Comparison of ENCODE assay signal across 23 cellular contexts in genomic region chr11:32391479-32391878, GRCh38. TPM values are rescaled to one million over a fixed set of nuclear protein-coding genes. Genes with fewer than 3 reads are reported as not detected.
DNase-seq lines count a peak whose midpoint lies in the region; ATAC-seq, FAIRE-seq and TF ChIP-seq lines count a peak whose summit lies in the region.
"Had no signal": no experiment of that assay in that cellular context is flagged by ENCODE, and none has a peak within 500 bp of the region (broad histone marks: within the 10 kb centered on the region; RNA-seq: fewer than 3 reads in every experiment).

No MANE protein-coding gene starts in this region.

- H4K20me1 ChIP-seq in DND-41 (ENCODE audit: insufficient read depth, low read length) (no peaks in the 10 kb centered on the region), astrocyte (ENCODE audit: insufficient read depth, low read length) (no peaks in the 10 kb centered on the region)

- H3K4me3 ChIP-seq in A673 (ENCODE audit: low read depth, low read length, poor library complexity, severe bottlenecking): no peak overlapping the region
- no peak overlapping the region; a peak in 1 of 4 replicates for H3K4me3 ChIP-seq in DND-41 (ENCODE audit: low read depth in 1 of 2, low read length in 2 of 2)
- H3K4me3 ChIP-seq in astrocyte (ENCODE audit: insufficient read depth, low read depth, low read length): no peak overlapping the region
- H3K4me3 ChIP-seq in uterus: no peak overlapping the region
- H3K4me3 ChIP-seq: GM12878, GM23248 had no signal

- H3K27ac ChIP-seq in A673 (ENCODE audit: low read depth, low read length, poor library complexity, severe bottlenecking): peak overlapping the region; percentile 86
- H3K27ac ChIP-seq in DND-41 (ENCODE audit: low read length): peak overlapping the region; percentile 93
- H3K27ac ChIP-seq in astrocyte (ENCODE audit: low read depth, low read length): no peak overlapping the region
- peak overlapping the region; percentile 73 to 80 for H3K27ac ChIP-seq in uterus
- H3K27ac ChIP-seq: 22Rv1, C4-2B, GM23248 had no signal

- H3K9ac ChIP-seq in DND-41 (ENCODE audit: low read depth, low read length) (no peak overlapping the region; the same call in 1 of the 2 replicates), astrocyte (ENCODE audit: low read length) (no peak overlapping the region)
- H3K9ac ChIP-seq: GM23248 had no signal

- H3K4me1 Mint-ChIP-seq in astrocyte (ENCODE audit: low read depth, unreplicated experiment): peaks cover 57% of the 10 kb centered on the region

- TF ChIP-seq POLR2A in uterus (IDR thresholded peaks at IDR 0.05): no peak

- H3K4me1 ChIP-seq in A673 (ENCODE audit: insufficient read depth, low read length, poor library complexity, severe bottlenecking): peaks cover 86% of the 10 kb centered on the region
- peaks cover 100% of the 10 kb centered on the region for H3K4me1 ChIP-seq in DND-41 (ENCODE audit: insufficient read depth, low read length)
- peaks cover 15% of the 10 kb centered on the region for H3K4me1 ChIP-seq in astrocyte (ENCODE audit: insufficient read depth, low read length)
- peaks cover 1 to 6% of the 10 kb centered on the region in 2 donors for H3K4me1 ChIP-seq in uterus

- H3K27me3 ChIP-seq in A673 (replicated peaks; ENCODE audit: insufficient read depth, low read depth, low read length, poor library complexity): no peaks in the 10 kb centered on the region
- H3K27me3 ChIP-seq in DND-41 (ENCODE audit: insufficient read depth, low read length, poor library complexity): no peaks in the 10 kb centered on the region
- H3K27me3 ChIP-seq in astrocyte (ENCODE audit: insufficient read depth, low read length): peaks cover 7% of the 10 kb centered on the region
- no peaks in the 10 kb centered on the region for H3K27me3 ChIP-seq in uterus
- H3K27me3 ChIP-seq: BE2C had no signal

- H3K79me2 ChIP-seq in DND-41 (ENCODE audit: insufficient read depth, low read length) (peaks cover 38% of the 10 kb centered on the region), astrocyte (ENCODE audit: insufficient read depth, low read length) (no peaks in the 10 kb centered on the region)

- H3K36me3 ChIP-seq in A673 (ENCODE audit: insufficient read depth, low read length, poor library complexity, severe bottlenecking) (no peaks in the 10 kb centered on the region), DND-41 (ENCODE audit: insufficient read depth, low read length) (peaks cover 65% of the 10 kb centered on the region), astrocyte (ENCODE audit: insufficient read depth, low read length) (no peaks in the 10 kb centered on the region), uterus (no peaks in the 10 kb centered on the region)
- H3K36me3 ChIP-seq: BE2C had no signal

- CTCF ChIA-PET in A673 (lab: Charles Lee): interaction anchor here (1.3 kb wide), 1 partner anchor 57 kb away, joined by 4 read pairs; no protein-coding TSS in a partner anchor

- no peak overlapping the region for H3K4me3 Mint-ChIP-seq in astrocyte (ENCODE audit: unreplicated experiment)
- H3K4me3 Mint-ChIP-seq: CD4-positive, CD25-positive, alpha-beta regulatory T cell; CD8-positive, alpha-beta T cell had no signal

- H3K36me3 Mint-ChIP-seq in astrocyte (ENCODE audit: low read depth, unreplicated experiment): no peaks in the 10 kb centered on the region
- H3K36me3 Mint-ChIP-seq: CD4-positive, CD25-positive, alpha-beta regulatory T cell; CD8-positive, alpha-beta T cell had no signal

- no peak for FAIRE-seq in astrocyte (lab: Jason Lieb, UNC)
- FAIRE-seq: A204.1, GM12878, H1 had no signal

- H3K4me2 ChIP-seq in DND-41 (ENCODE audit: insufficient read depth, low read length): peak overlapping the region; percentile 62; the same call in 1 of the 2 replicates
- no peak overlapping the region for H3K4me2 ChIP-seq in astrocyte (ENCODE audit: low read length)

- BruUV-seq in A673 (replicated peaks; lab: Mats Ljungman, UMichigan): TSS peak; percentile 73

- no peaks in the 10 kb centered on the region for H3K9me3 ChIP-seq in A673 (ENCODE audit: low read depth, low read length, poor library complexity, severe bottlenecking)
- no peaks in the 10 kb centered on the region for H3K9me3 ChIP-seq in DND-41 (ENCODE audit: insufficient read depth, low read length, severe bottlenecking)
- no peaks in the 10 kb centered on the region for H3K9me3 ChIP-seq in astrocyte (ENCODE audit: insufficient read depth, low read depth, low read length)
- H3K9me3 ChIP-seq in uterus: no peaks in the 10 kb centered on the region
- H3K9me3 ChIP-seq: BE2C, Caco-2 had no signal

- H2AFZ ChIP-seq in DND-41 (ENCODE audit: low read depth, low read length) (no peak overlapping the region), astrocyte (ENCODE audit: low read depth, low read length) (no peak overlapping the region)
- H2AFZ ChIP-seq: GM23248 had no signal

- TF ChIP-seq CTCF in A673 (conservative IDR thresholded peaks at IDR 0.05; ENCODE audit: low read depth, low read length) (no peak; the same call in 1 of the 2 replicates), DND-41 (IDR thresholded peaks at IDR 0.05; ENCODE audit: borderline replicate concordance, extremely low read depth, low read length, poor library complexity, severe bottlenecking) (no peak), astrocyte (IDR thresholded peaks at IDR 0.05; ENCODE audit: insufficient read depth, low read depth, low read length) (no peak), uterus (IDR thresholded peaks at IDR 0.05) (no peak)

- H3K27ac Mint-ChIP-seq in astrocyte (ENCODE audit: unreplicated experiment): peak overlapping the region; percentile 88
- H3K27ac Mint-ChIP-seq: CD4-positive, CD25-positive, alpha-beta regulatory T cell; CD8-positive, alpha-beta T cell had no signal

- POLR2A ChIA-PET in A673 (lab: Charles Lee; ENCODE audit: low non-redundant PET): interaction anchor here (0.6 kb wide), 1 partner anchor 1394 kb away, joined by 5 read pairs; no protein-coding TSS in a partner anchor

- peaks cover 9% of the 10 kb centered on the region for H3K27me3 Mint-ChIP-seq in astrocyte (ENCODE audit: low read depth, unreplicated experiment)

- intact Hi-C loops in A673 (cut with micrococcal nuclease; ENCODE audit: unreplicated experiment) (no loop called here), uterus (cut with DNase I; ENCODE audit: low total_unique reads) (no loop called here)

- H3K9me3 Mint-ChIP-seq in astrocyte (ENCODE audit: unreplicated experiment): peaks cover 2% of the 10 kb centered on the region
- H3K9me3 Mint-ChIP-seq: CD4-positive, CD25-positive, alpha-beta regulatory T cell; CD8-positive, alpha-beta T cell had no signal

- no peak for ATAC-seq in DND-41 (ENCODE audit: insufficient read depth, low read depth)
- ATAC-seq: CD8-positive, alpha-beta T cell; GM12878; HCT116 had no signal

- DNase-seq in A673 (ENCODE audit: low spot score) (no peak), DND-41 (no peak), astrocyte (ENCODE audit: low read depth) (no peak), uterus (no peak), NCI-H2196 treated with DMSO at 0.1 percent for 48 hours (lab: John Stamatoyannopoulos, UW; ENCODE audit: unreplicated experiment) (no peak), NCI-H2081 (lab: John Stamatoyannopoulos, UW) (no peak)
- no peak for DNase-seq in stimulated activated CD4-positive, alpha-beta T cell treated with anti-CD3 and anti-CD28 coated beads, Interleukin-15, amount 100 ng/mL, for 24 hours
- DNase-seq: ACHN; AML-193; BE2C; Caco-2; CD4-positive, CD25-positive, alpha-beta regulatory T cell; CD8-positive, alpha-beta T cell; DMS153; GDM1; H7 had no signal

RNA-seq across cellular contexts. Expression of gene WT1, which starts 43.9 kb away (rescaled TPM):
- 8.6 and 10.4 TPM in 2 replicates for total RNA-seq in A673 (2021)
- 0.45 and 1.4 TPM in 2 replicates for total RNA-seq in astrocyte
- 100 to 1,000 TPM in 1 of 4 donors, 10 to 100 TPM in 3; 51.2 to 125 (median 53.6) TPM for total RNA-seq in uterus
- total RNA-seq: CD4-positive, CD25-positive, alpha-beta regulatory T cell; CD8-positive, alpha-beta T cell; GM12878; GM23248 had no signal
